ENCODE assay signal across 8 cellular contexts in the genomic region with DNA sequence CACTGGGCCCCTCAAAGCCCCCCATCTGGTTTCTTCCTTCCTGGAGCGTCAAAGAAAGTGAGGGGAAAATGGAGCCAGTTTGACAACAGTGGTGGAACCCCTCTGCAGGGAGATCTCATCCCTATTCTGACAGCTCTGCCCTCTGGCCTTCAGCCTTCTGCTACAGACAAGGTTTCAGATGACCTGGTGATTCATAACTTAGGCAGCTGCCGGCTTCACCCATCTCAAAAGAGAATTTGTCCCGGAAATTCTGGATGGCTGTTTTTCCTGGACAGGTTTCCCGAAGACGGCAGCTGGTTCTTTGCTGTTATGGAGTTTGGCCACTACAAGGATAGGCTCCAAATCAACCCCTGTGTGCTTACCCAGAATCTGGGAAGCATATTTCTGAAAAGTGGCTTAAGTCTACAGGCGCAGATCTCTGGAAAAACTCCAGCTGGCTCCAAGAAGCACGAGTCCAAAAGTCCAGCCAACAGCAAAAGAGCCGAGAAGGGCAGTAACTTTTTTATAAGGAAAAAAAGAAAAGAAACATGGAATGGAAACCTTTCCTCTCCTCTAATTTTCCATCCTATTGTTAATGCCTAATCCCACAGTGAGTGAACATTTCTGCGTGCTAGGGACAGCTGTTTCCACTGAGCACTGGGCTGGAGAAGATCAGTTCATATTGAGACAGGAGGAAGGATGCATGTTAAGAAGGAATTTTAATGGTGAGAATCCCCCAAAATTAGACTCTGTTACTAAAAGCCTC. TPM values are rescaled to one million over a fixed set of nuclear protein-coding genes. Genes with fewer than 3 reads are reported as not detected.
DNase-seq lines count a peak whose midpoint lies in the region; ATAC-seq lines count a peak whose summit lies in the region.

No MANE protein-coding gene starts in this region.

- no peaks in the 10 kb centered on the region for H3K36me3 ChIP-seq in mesodermal cell (ENCODE audit: control insufficient read depth, insufficient read depth, low read length)

- peaks cover 22% of the 10 kb centered on the region for H3K4me1 ChIP-seq in mesodermal cell (ENCODE audit: control insufficient read depth, insufficient read depth, low read length, poor library complexity, severe bottlenecking)

- no peak for ATAC-seq in GM19328 (IDR thresholded peaks at IDR 0.05; ENCODE audit: unreplicated experiment)

- DNase-seq in 8988T (peak; percentile 41), HT-29 (ENCODE audit: low spot score) (peak; percentile 79), dermis microvascular lymphatic vessel endothelial cell (ENCODE audit: low read depth in 2 of 2) (peak; percentile 23 to 96), NCI-H1417 treated with DMSO at 0.1 percent for 48 hours (lab: John Stamatoyannopoulos, UW) (no peak)
- no peak for DNase-seq in activated CD4-positive, alpha-beta T cell treated with anti-CD3 and anti-CD28 coated beads, Interleukin-2, amount 50 U/mL, for 4 hours
- DNase-seq in stimulated activated CD4-positive, alpha-beta T cell treated with anti-CD3 and anti-CD28 coated beads, Interleukin-15, amount 100 ng/mL, for 24 hours, result no peak

- 38 to 55% methylated on average over 5 of the region's 9 CpGs for WGBS in mesodermal cell (ENCODE audit: insufficient coverage in 2 of 2), 2 experiments

- peak overlapping the region; percentile 94 for H3K27ac ChIP-seq in mesodermal cell (ENCODE audit: low read depth, low read length, severe bottlenecking)

- no peak overlapping the region for H3K4me3 ChIP-seq in mesodermal cell (ENCODE audit: extremely low read depth, insufficient read depth, low read length, poor library complexity, severe bottlenecking)

- no peaks in the 10 kb centered on the region for H3K9me3 ChIP-seq in mesodermal cell (ENCODE audit: control insufficient read depth, low read length)

RNA-seq across cellular contexts. Expression of a gene that starts 54.5 kb away (rescaled TPM):
- not detected in 2 replicates for total RNA-seq in HT-29 (2014; rRNA removed; shearing (Covaris generic))
- 1.6 and 1.9 TPM in 2 replicates for total RNA-seq in dermis microvascular lymphatic vessel endothelial cell
- 1.1 TPM for polyA plus RNA-seq in mesodermal cell (2013, experiment 1 of 2)
- 0.81 TPM for polyA plus RNA-seq in mesodermal cell (2013, experiment 2 of 2)

Comparison
In these comparisons a context has a peak if more than half of its experiments do, and no peak if none do; other contexts are left out.
1. DNase-seq: peak in 8988T (single experiment), HT-29 (single experiment) and dermis microvascular lymphatic vessel endothelial cell (2 of 2); none in NCI-H1417 treated with DMSO at 0.1 percent for 48 hours (single experiment), activated CD4-positive, alpha-beta T cell treated with anti-CD3 and anti-CD28 coated beads, Interleukin-2, amount 50 U/mL, for 4 hours (0 of 2) and stimulated activated CD4-positive, alpha-beta T cell treated with anti-CD3 and anti-CD28 coated beads, Interleukin-15, amount 100 ng/mL, for 24 hours (single experiment).